2 cellular contexts compared by ENCODE assay signal in genomic region chr16:15486661-15487060, GRCh38.
A peak's percentile ranks its signal among the peaks of the same experiment; 100 is the strongest.
TF ChIP-seq lines count a peak whose summit lies in the region.

No MANE protein-coding gene starts in this region.

TF ChIP-seq in HepG2, 621 proteins besides CTCF, POLR2A, EP300 and RAD21:
- TF ChIP-seq ZNF629 (CRISPR knock-in tag; conservative IDR thresholded peaks at IDR 0.05), result peak; percentile 55
- no peak for TF ChIP-seq ZNF30 (CRISPR knock-in tag; IDR thresholded peaks at IDR 0.05)
- TF ChIP-seq RBFOX2 (IDR thresholded peaks at IDR 0.05; ENCODE audit: low read depth, low read length), result no peak

TF ChIP-seq in IMR-90, 13 proteins besides CTCF, POLR2A, EP300 and RAD21:
- TF ChIP-seq MXI1 (IDR thresholded peaks at IDR 0.05; ENCODE audit: borderline replicate concordance, low read depth, low read length) (no peak), FOS (IDR thresholded peaks at IDR 0.05; ENCODE audit: low read depth, low read length) (no peak), CEBPB (IDR thresholded peaks at IDR 0.05; ENCODE audit: low read depth, low read length) (no peak), RCOR1 (IDR thresholded peaks at IDR 0.05; ENCODE audit: insufficient replicate concordance, low read length) (no peak), MAFK (IDR thresholded peaks at IDR 0.05; ENCODE audit: low read depth, low read length) (no peak), NFE2L2 (IDR thresholded peaks at IDR 0.05; ENCODE audit: low read depth, low read length) (no peak), USF2 (IDR thresholded peaks at IDR 0.05; ENCODE audit: low read depth, low read length) (no peak), SMC3 (IDR thresholded peaks at IDR 0.05; ENCODE audit: low read depth, low read length) (no peak), MAZ (IDR thresholded peaks at IDR 0.05; ENCODE audit: borderline replicate concordance, low read depth, low read length) (no peak), ELK1 (IDR thresholded peaks at IDR 0.05; ENCODE audit: borderline replicate concordance, low read depth, low read length) (no peak), RFX5 (IDR thresholded peaks at IDR 0.05; ENCODE audit: low read depth, low read length) (no peak), BHLHE40 (IDR thresholded peaks at IDR 0.05; ENCODE audit: low read depth, low read length) (no peak), CHD1 (IDR thresholded peaks at IDR 0.05; ENCODE audit: low read depth, low read length) (no peak)
